In the genomic region with DNA sequence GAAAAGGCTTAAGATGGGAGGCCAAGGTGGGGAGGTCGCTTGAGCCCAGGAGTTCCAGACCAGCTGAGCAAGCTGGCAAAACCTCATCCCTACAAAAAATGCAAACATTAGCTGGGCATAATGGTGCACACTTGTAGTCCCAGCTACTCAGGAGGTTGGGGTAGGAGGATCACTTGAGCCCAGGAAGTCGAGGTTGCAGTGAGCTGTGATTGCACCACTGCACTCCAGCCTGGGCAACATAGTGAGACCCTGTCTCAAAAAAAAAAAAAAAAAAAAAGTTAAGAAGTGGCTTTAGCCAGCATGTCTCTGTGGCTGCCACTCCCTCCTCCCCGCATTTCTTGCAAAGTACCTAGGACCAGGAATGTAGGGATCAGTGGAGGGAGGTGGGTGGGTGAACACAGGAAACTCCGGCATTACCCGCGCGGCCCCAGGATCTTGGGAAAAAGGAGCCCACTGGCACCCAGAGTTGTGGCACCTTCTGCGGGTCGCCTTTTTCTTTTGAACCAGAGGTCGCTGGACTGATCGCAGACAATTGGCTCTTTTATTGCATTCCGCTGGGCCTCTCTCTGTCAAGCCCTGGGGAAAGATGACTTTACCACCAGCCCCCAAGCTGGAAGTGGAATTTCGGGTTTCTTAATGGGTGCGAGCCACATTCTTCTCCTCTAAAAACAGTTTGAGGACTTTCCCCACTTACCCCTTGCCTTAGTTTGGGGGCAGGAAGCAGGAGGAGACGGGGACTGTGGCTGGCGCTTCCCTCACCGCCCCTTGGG, we compare ENCODE assay signal across 1 cellular context.
TF ChIP-seq lines count a peak whose summit lies in the region.

No MANE protein-coding gene starts in this region.

TF ChIP-seq in H1, 55 proteins besides CTCF, POLR2A, EP300 and RAD21:
- TF ChIP-seq RNF2 (IDR thresholded peaks at IDR 0.05; ENCODE audit: borderline replicate concordance, low read depth, low read length, missing control alignments, poor library complexity, severe bottlenecking) (no peak), ZNF274 (IDR thresholded peaks at IDR 0.05; ENCODE audit: borderline replicate concordance, extremely low read depth, low read length) (no peak), BRCA1 (IDR thresholded peaks at IDR 0.05; ENCODE audit: low read depth, low read length) (no peak), CEBPB (IDR thresholded peaks at IDR 0.05; ENCODE audit: low read depth, low read length) (no peak), EZH2 (IDR thresholded peaks at IDR 0.05; ENCODE audit: low read depth, low read length, severe bottlenecking) (no peak), SP1 (IDR thresholded peaks at IDR 0.05; ENCODE audit: low read depth, low read length) (no peak), SP2 (IDR thresholded peaks at IDR 0.05; ENCODE audit: low read length) (no peak), SUZ12 (IDR thresholded peaks at IDR 0.05; ENCODE audit: low read length) (no peak), GABPA (IDR thresholded peaks at IDR 0.05; ENCODE audit: borderline replicate concordance, insufficient read depth, low read length) (no peak), KDM1A (IDR thresholded peaks at IDR 0.05; ENCODE audit: borderline replicate concordance, low read length) (no peak), USF2 (IDR thresholded peaks at IDR 0.05; ENCODE audit: low read length) (no peak), CTBP2 (IDR thresholded peaks at IDR 0.05; ENCODE audit: borderline replicate concordance, insufficient read depth, insufficient read length, low read length) (no peak), SIRT6 (IDR thresholded peaks at IDR 0.05; ENCODE audit: low read length) (no peak), NANOG (IDR thresholded peaks at IDR 0.05; ENCODE audit: insufficient read depth, low read depth, low read length, poor library complexity, severe bottlenecking) (no peak), EGR1 (IDR thresholded peaks at IDR 0.05; ENCODE audit: borderline replicate concordance, low read depth, low read length) (no peak), SIX5 (IDR thresholded peaks at IDR 0.05; ENCODE audit: low read depth, low read length) (no peak), YY1 (IDR thresholded peaks at IDR 0.05; ENCODE audit: low read depth, low read length) (no peak)
